In genomic region chr15:89244512-89244869, GRCh38 we compare ENCODE assay signal across 8 cellular contexts.
DNase-seq lines count a peak whose midpoint lies in the region; ATAC-seq and TF ChIP-seq lines count a peak whose summit lies in the region.

No MANE protein-coding gene starts in this region.

- H3K9me3 ChIP-seq in SU-DHL-6 (ENCODE audit: insufficient read depth, low read length) (no peaks in the 10 kb centered on the region), iPS-15b (ENCODE audit: control insufficient read depth, insufficient read depth, low read length) (no peaks in the 10 kb centered on the region), subcutaneous abdominal adipose tissue (ENCODE audit: control insufficient read depth in 5 of 5, low read length in 5 of 5) (peaks cover 0 to 8% (median 0%) of the 10 kb centered on the region in 5 donors)

- no peaks in the 10 kb centered on the region for H3K27me3 ChIP-seq in SU-DHL-6 (ENCODE audit: low read length)
- peaks cover 9% of the 10 kb centered on the region for H3K27me3 ChIP-seq in iPS-15b (ENCODE audit: control insufficient read depth, insufficient read depth, low read length)
- no peaks in the 10 kb centered on the region for H3K27me3 ChIP-seq in subcutaneous abdominal adipose tissue (ENCODE audit: control insufficient read depth in 5 of 5, insufficient read depth in 4 of 5, low read length in 5 of 5)

- no peak for TF ChIP-seq CTCF in SU-DHL-6 (IDR thresholded peaks at IDR 0.05; ENCODE audit: insufficient read depth, low read length, poor library complexity, severe bottlenecking)

- H3K36me3 ChIP-seq in SU-DHL-6 (ENCODE audit: low read length) = peaks cover 30% of the 10 kb centered on the region
- peaks cover 3% of the 10 kb centered on the region for H3K36me3 ChIP-seq in iPS-15b (ENCODE audit: control insufficient read depth, insufficient read depth, low read length)
- no peaks in the 10 kb centered on the region for H3K36me3 ChIP-seq in subcutaneous abdominal adipose tissue (ENCODE audit: control insufficient read depth in 5 of 5, insufficient read depth in 5 of 5, low read length in 5 of 5)

- H3K9me2 ChIP-seq in SU-DHL-6 (replicated peaks; ENCODE audit: insufficient read depth, low read length) = no peaks in the 10 kb centered on the region

- H4K20me1 ChIP-seq in SU-DHL-6 (ENCODE audit: low read depth, low read length) = peaks cover 9% of the 10 kb centered on the region; the same call in 1 of the 2 replicates

- peaks cover 6% of the 10 kb centered on the region for H3F3A ChIP-seq in SU-DHL-6 (ENCODE audit: insufficient read depth)

- H3K27ac ChIP-seq in SU-DHL-6 (ENCODE audit: low read depth, low read length) = peak overlapping the region; percentile 93
- H3K27ac ChIP-seq in subcutaneous abdominal adipose tissue (ENCODE audit: low read depth, low read length) = no peak overlapping the region

- H2AFZ ChIP-seq in SU-DHL-6 (ENCODE audit: low read depth, low read length, severe bottlenecking) = peak overlapping the region; percentile 84

- H3K4me3 ChIP-seq in GM08714 (ENCODE audit: low read length) (peak overlapping the region; percentile 69), SU-DHL-6 (ENCODE audit: insufficient read depth, low read length, poor library complexity, severe bottlenecking) (peak overlapping the region; percentile 71), iPS-15b (ENCODE audit: low read depth, low read length) (peak overlapping the region; percentile 83), subcutaneous abdominal adipose tissue (ENCODE audit: low read depth in 1 of 5, low read length in 5 of 5) (peak overlapping the region; percentile 80 to 97 (median 92))

- H3K79me2 ChIP-seq in SU-DHL-6 (ENCODE audit: insufficient read depth, low read length) = peaks cover 53% of the 10 kb centered on the region

- DNase-seq in LoVo (ENCODE audit: low spot score) = no peak
- DNase-seq in 8988T = no peak

- H3K9ac ChIP-seq in SU-DHL-6 (ENCODE audit: low read length) (peak overlapping the region; percentile 84), iPS-15b (ENCODE audit: low read depth, low read length) (peak overlapping the region; percentile 68), subcutaneous abdominal adipose tissue (ENCODE audit: low read length in 5 of 5) (peak overlapping the region; percentile 25 to 84 (median 72))

- ATAC-seq in HG02571 (IDR thresholded peaks at IDR 0.05; ENCODE audit: unreplicated experiment) (peak; percentile 15), GM19463 (IDR thresholded peaks at IDR 0.05; ENCODE audit: unreplicated experiment) (no peak)

- H3K4me2 ChIP-seq in SU-DHL-6 (ENCODE audit: low read depth, low read length, poor library complexity, severe bottlenecking) = peak overlapping the region; percentile 61

- H3K4me1 ChIP-seq in iPS-15b (ENCODE audit: control insufficient read depth, insufficient read depth, low read length) = peaks cover 3% of the 10 kb centered on the region
- peaks cover 0 to 22% (median 17%) of the 10 kb centered on the region in 5 donors for H3K4me1 ChIP-seq in subcutaneous abdominal adipose tissue (ENCODE audit: control insufficient read depth in 5 of 5, insufficient read depth in 5 of 5, low read length in 5 of 5)
